2 cellular contexts compared by ENCODE assay signal in genomic region chr15:38312190-38312589, GRCh38.
TF ChIP-seq lines count a peak whose summit lies in the region.

No MANE protein-coding gene starts in this region.

TF ChIP-seq in GM23338, 12 proteins besides CTCF, POLR2A, EP300 and RAD21 (continued from another document):
- TF ChIP-seq CREB1 (CRISPR knock-in tag; IDR thresholded peaks at IDR 0.05; ENCODE audit: low read depth) (no peak), EZH2 (IDR thresholded peaks at IDR 0.05; ENCODE audit: low read depth, unreplicated experiment) (no peak), ZNF114 (CRISPR knock-in tag; IDR thresholded peaks at IDR 0.05) (no peak), NANOG (IDR thresholded peaks at IDR 0.05; ENCODE audit: borderline replicate concordance) (no peak), ZNF462 (CRISPR knock-in tag; IDR thresholded peaks at IDR 0.05) (no peak), ETS1 (IDR thresholded peaks at IDR 0.05) (no peak), REST (IDR thresholded peaks at IDR 0.05; ENCODE audit: unreplicated experiment) (no peak), STAT1 (IDR thresholded peaks at IDR 0.05; ENCODE audit: unreplicated experiment) (no peak), EZH2phosphoT487 (IDR thresholded peaks at IDR 0.05; ENCODE audit: unreplicated experiment) (no peak), ZNF331 (CRISPR knock-in tag; IDR thresholded peaks at IDR 0.05; ENCODE audit: low read depth) (no peak), JUNB (IDR thresholded peaks at IDR 0.05; ENCODE audit: unreplicated experiment) (no peak)

TF ChIP-seq in IMR-90, 13 proteins besides CTCF, POLR2A, EP300 and RAD21 (continued from another document):
- TF ChIP-seq CHD1 (IDR thresholded peaks at IDR 0.05; ENCODE audit: low read depth, low read length) (no peak), SMC3 (IDR thresholded peaks at IDR 0.05; ENCODE audit: low read depth, low read length) (no peak), MXI1 (IDR thresholded peaks at IDR 0.05; ENCODE audit: borderline replicate concordance, low read depth, low read length) (no peak), NFE2L2 (IDR thresholded peaks at IDR 0.05; ENCODE audit: low read depth, low read length) (no peak), MAFK (IDR thresholded peaks at IDR 0.05; ENCODE audit: low read depth, low read length) (peak; percentile 56; the same call in 1 of the 2 replicates)
